ENCODE assay signal across 22 cellular contexts in the genomic region with DNA sequence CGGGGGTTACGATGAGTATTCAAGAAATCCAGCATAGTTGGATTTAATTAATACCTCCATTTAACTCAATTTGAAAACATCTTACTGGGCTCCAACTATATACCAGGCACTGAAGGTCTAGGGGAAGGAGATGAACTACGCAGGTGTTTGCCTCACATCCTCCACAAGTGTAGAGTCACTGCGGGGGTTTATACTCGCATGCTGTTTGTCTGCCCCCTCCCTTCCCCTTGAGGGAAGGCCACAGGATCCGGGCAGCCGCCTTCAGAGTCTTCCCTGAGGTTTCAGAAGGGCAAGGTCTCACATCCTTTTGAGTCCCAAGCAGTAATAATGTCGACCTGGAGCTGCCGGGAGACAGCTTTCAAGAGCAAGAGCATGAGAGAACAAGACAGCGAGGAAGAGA.
DNase-seq lines count a peak whose midpoint lies in the region; ATAC-seq, FAIRE-seq and TF ChIP-seq lines count a peak whose summit lies in the region.
"Had no signal": no experiment of that assay in that cellular context is flagged by ENCODE, and none has a peak within 500 bp of the region (broad histone marks: within the 10 kb centered on the region; RNA-seq: fewer than 3 reads in every experiment).

No MANE protein-coding gene starts in this region.

- H3K9me3 ChIP-seq in DND-41 (ENCODE audit: insufficient read depth, low read length, severe bottlenecking) = no peaks in the 10 kb centered on the region
- no peaks in the 10 kb centered on the region for H3K9me3 ChIP-seq in K562 (replicated peaks; ENCODE audit: control insufficient read depth, insufficient read depth, low read depth, low read length)
- H3K9me3 ChIP-seq: A549; BE2C; BLaER1 treated with 17β-estradiol and CSF1 and Interleukin-3, amounts not matched to agents 10 nM and 100 nM had no signal

- H3K9ac ChIP-seq in DND-41 (ENCODE audit: low read depth, low read length) = no peak overlapping the region
- H3K9ac ChIP-seq in K562 (ENCODE audit: insufficient read depth in 1 of 2, low read depth in 2 of 2, low read length in 2 of 2) = no peak overlapping the region
- H3K9ac ChIP-seq: BLaER1 treated with 17β-estradiol and CSF1 and Interleukin-3, amounts not matched to agents 10 nM and 100 nM; GM23248 had no signal

- POLR2A ChIA-PET in K562 (lab: Yijun Ruan, JAX) = no interaction called here

- H3K36me3 ChIP-seq in DND-41 (ENCODE audit: insufficient read depth, low read length) (no peaks in the 10 kb centered on the region), H7 (replicated peaks; ENCODE audit: control insufficient read depth, insufficient read depth, low read length) (no peaks in the 10 kb centered on the region), K562 (ENCODE audit: control insufficient read depth, insufficient read depth, low read length) (no peaks in the 10 kb centered on the region)
- H3K36me3 ChIP-seq: BE2C; BLaER1 treated with 17β-estradiol and CSF1 and Interleukin-3, amounts not matched to agents 10 nM and 100 nM had no signal

- no peaks in the 10 kb centered on the region for H3K79me2 ChIP-seq in DND-41 (ENCODE audit: insufficient read depth, low read length)
- H3K79me2 ChIP-seq in K562 (ENCODE audit: control insufficient read depth, insufficient read depth, low read length) = no peaks in the 10 kb centered on the region

- intact Hi-C loops in K562 (cut with micrococcal nuclease) = no loop called here

- H4K20me1 ChIP-seq in DND-41 (ENCODE audit: insufficient read depth, low read length) (no peaks in the 10 kb centered on the region), K562 (replicated peaks; ENCODE audit: control insufficient read depth, insufficient read depth, low read length) (no peaks in the 10 kb centered on the region; the same call in 1 of the 2 replicates)
- H4K20me1 ChIP-seq: BLaER1 treated with 17β-estradiol and CSF1 and Interleukin-3, amounts not matched to agents 10 nM and 100 nM had no signal

- DNase-seq in DND-41 (no peak), H7 (peak; percentile 32), K562 (ENCODE audit: extremely low read depth in 1 of 4, low spot score in 3 of 4) (no peak), NCI-H748 treated with DMSO at 0.1 percent for 48 hours (lab: John Stamatoyannopoulos, UW) (no peak), C1 segment of cervical spinal cord (lab: John Stamatoyannopoulos, UW) (no peak), NCI-H345 (lab: John Stamatoyannopoulos, UW) (no peak)
- DNase-seq: 8988T; ACHN; AML-193; BE2C; Calu3; CD4-positive, alpha-beta memory T cell; COR-L47; DMS53; DMS79 treated with DMSO at 0.1 percent for 48 hours; GM23248; HCEC 1CT had no signal

- CTCF ChIA-PET in K562 (lab: Yijun Ruan, JAX; ENCODE audit: low intra/inter-chr PET ratio) = interaction anchor here (0.5 kb wide), 1 partner anchor 75 kb away, joined by 3 read pairs; no protein-coding TSS in a partner anchor

- no peak overlapping the region for H3K4me3 ChIP-seq in DND-41 (ENCODE audit: low read depth in 1 of 2, low read length in 2 of 2)
- no peak overlapping the region for H3K4me3 ChIP-seq in H7 (ENCODE audit: insufficient read depth, low read depth, low read length)
- H3K4me3 ChIP-seq in K562 = no peak overlapping the region
- H3K4me3 ChIP-seq: A549; BLaER1 treated with 17β-estradiol and CSF1 and Interleukin-3, amounts not matched to agents 10 nM and 100 nM; GM23248 had no signal

- H2AFZ ChIP-seq in DND-41 (ENCODE audit: low read depth, low read length) (no peak overlapping the region), K562 (ENCODE audit: low read depth, low read length) (no peak overlapping the region)
- H2AFZ ChIP-seq: GM23248 had no signal

- no peak for FAIRE-seq in K562 (lab: Jason Lieb, UNC)
- FAIRE-seq: A549, G401.6, GM12892, H54 had no signal

- WGBS in K562 (ENCODE audit: insufficient coverage, low coverage, missing lambda C conversion rate) = 0% methylated on average over 10 of the region's 10 CpGs

- no peaks in the 10 kb centered on the region for H3K4me1 ChIP-seq in DND-41 (ENCODE audit: insufficient read depth, low read length)
- no peaks in the 10 kb centered on the region for H3K4me1 ChIP-seq in K562 (replicated peaks in 1 of 2; ENCODE audit: control insufficient read depth in 2 of 2, insufficient read depth in 2 of 2, low read length in 2 of 2)
- H3K4me1 ChIP-seq: A549; BE2C; BLaER1 treated with 17β-estradiol and CSF1 and Interleukin-3, amounts not matched to agents 10 nM and 100 nM had no signal

- TF ChIP-seq RAD21 in K562 (CRISPR knock-in tag; conservative IDR thresholded peaks at IDR 0.05 in 1 of 2, IDR thresholded peaks at IDR 0.05 in 1 of 2) = no peak

- BruUV-seq in K562 (replicated peaks; lab: Mats Ljungman, UMichigan) = no TSS peak

- H3K9me1 ChIP-seq in K562 (ENCODE audit: control insufficient read depth, insufficient read depth, low read length) = no peaks in the 10 kb centered on the region

- TF ChIP-seq CTCF in DND-41 (IDR thresholded peaks at IDR 0.05; ENCODE audit: borderline replicate concordance, extremely low read depth, low read length, poor library complexity, severe bottlenecking) (no peak), K562 (IDR thresholded peaks at IDR 0.05 in 2 of 3, conservative IDR thresholded peaks at IDR 0.05 in 1 of 3; ENCODE audit: insufficient read depth in 2 of 3, low read depth in 1 of 3, low read length in 3 of 3) (no peak)

- TF ChIP-seq POLR2A in K562 (conservative IDR thresholded peaks at IDR 0.05) = no peak

- no peak overlapping the region for H3K27ac ChIP-seq in DND-41 (ENCODE audit: low read length)
- H3K27ac ChIP-seq in K562 (ENCODE audit: extremely low read depth, low read depth, low read length) = no peak overlapping the region
- H3K27ac ChIP-seq: A549; BLaER1 treated with 17β-estradiol and CSF1 and Interleukin-3, amounts not matched to agents 10 nM and 100 nM; GM23248 had no signal

- in situ Hi-C loops in K562 (cut with MboI) = no loop called here

- no peaks in the 10 kb centered on the region for H3K27me3 ChIP-seq in DND-41 (ENCODE audit: insufficient read depth, low read length, poor library complexity)
- no peaks in the 10 kb centered on the region for H3K27me3 ChIP-seq in H7 (ENCODE audit: control insufficient read depth, insufficient read depth, low read length)
- peaks cover 27 to 31% of the 10 kb centered on the region in 2 experiments; a peak in 4 of 5 replicates for H3K27me3 ChIP-seq in K562 (ENCODE audit: control insufficient read depth in 2 of 2, insufficient read depth in 2 of 2, low read length in 2 of 2)
- H3K27me3 ChIP-seq: BE2C; BLaER1 treated with 17β-estradiol and CSF1 and Interleukin-3, amounts not matched to agents 10 nM and 100 nM had no signal

- no peak for TF ChIP-seq EP300 in K562 (IDR thresholded peaks at IDR 0.05; ENCODE audit: low read length)

- H3K4me2 ChIP-seq in DND-41 (ENCODE audit: insufficient read depth, low read length) (no peak overlapping the region), K562 (ENCODE audit: insufficient read depth, low read length) (no peak overlapping the region)
- H3K4me2 ChIP-seq: A549; BLaER1 treated with 17β-estradiol and CSF1 and Interleukin-3, amounts not matched to agents 10 nM and 100 nM had no signal

- ATAC-seq in DND-41 (ENCODE audit: insufficient read depth, low read depth) (peak; percentile 52; the same call in 1 of the 3 replicates), K562 (peak; percentile 27; the same call in 2 of the 3 replicates)
- ATAC-seq: A549 had no signal

TF ChIP-seq in K562, 482 proteins besides CTCF, POLR2A, EP300 and RAD21 (continues in another document):
- no peak for TF ChIP-seq ZNF124 (CRISPR knock-in tag; IDR thresholded peaks at IDR 0.05)
- TF ChIP-seq FOXK1 (CRISPR knock-in tag; IDR thresholded peaks at IDR 0.05; ENCODE audit: borderline replicate concordance) = no peak
- TF ChIP-seq RBM25 (IDR thresholded peaks at IDR 0.05; ENCODE audit: low read depth, low read length, severe bottlenecking) = no peak
- TF ChIP-seq CEBPG (CRISPR knock-in tag; IDR thresholded peaks at IDR 0.05) = no peak
- no peak for TF ChIP-seq CEBPG (tag; conservative IDR thresholded peaks at IDR 0.05 in 1 of 2, IDR thresholded peaks at IDR 0.05 in 1 of 2)
- no peak for TF ChIP-seq SPI1 (IDR thresholded peaks at IDR 0.05; ENCODE audit: borderline replicate concordance, low read depth, low read length)
- TF ChIP-seq GABPB2 (CRISPR knock-in tag; conservative IDR thresholded peaks at IDR 0.05) = no peak
- no peak for TF ChIP-seq TCF3 (CRISPR knock-in tag; IDR thresholded peaks at IDR 0.05)
- TF ChIP-seq, protein P1, sequence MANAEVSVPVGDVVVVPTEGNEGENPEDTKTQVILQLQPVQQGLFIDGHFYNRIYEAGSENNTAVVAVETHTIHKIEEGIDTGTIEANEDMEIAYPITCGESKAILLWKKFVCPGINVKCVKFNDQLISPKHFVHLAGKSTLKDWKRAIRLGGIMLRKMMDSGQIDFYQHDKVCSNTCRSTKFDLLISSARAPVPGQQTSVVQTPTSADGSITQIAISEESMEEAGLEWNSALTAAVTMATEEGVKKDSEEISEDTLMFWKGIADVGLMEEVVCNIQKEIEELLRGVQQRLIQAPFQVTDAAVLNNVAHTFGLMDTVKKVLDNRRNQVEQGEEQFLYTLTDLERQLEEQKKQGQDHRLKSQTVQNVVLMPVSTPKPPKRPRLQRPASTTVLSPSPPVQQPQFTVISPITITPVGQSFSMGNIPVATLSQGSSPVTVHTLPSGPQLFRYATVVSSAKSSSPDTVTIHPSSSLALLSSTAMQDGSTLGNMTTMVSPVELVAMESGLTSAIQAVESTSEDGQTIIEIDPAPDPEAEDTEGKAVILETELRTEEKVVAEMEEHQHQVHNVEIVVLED (CRISPR knock-in tag; IDR thresholded peaks at IDR 0.05) = no peak
- TF ChIP-seq, protein P2, sequence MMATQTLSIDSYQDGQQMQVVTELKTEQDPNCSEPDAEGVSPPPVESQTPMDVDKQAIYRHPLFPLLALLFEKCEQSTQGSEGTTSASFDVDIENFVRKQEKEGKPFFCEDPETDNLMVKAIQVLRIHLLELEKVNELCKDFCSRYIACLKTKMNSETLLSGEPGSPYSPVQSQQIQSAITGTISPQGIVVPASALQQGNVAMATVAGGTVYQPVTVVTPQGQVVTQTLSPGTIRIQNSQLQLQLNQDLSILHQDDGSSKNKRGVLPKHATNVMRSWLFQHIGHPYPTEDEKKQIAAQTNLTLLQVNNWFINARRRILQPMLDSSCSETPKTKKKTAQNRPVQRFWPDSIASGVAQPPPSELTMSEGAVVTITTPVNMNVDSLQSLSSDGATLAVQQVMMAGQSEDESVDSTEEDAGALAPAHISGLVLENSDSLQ (IDR thresholded peaks at IDR 0.05) = no peak
